In the genomic region with DNA sequence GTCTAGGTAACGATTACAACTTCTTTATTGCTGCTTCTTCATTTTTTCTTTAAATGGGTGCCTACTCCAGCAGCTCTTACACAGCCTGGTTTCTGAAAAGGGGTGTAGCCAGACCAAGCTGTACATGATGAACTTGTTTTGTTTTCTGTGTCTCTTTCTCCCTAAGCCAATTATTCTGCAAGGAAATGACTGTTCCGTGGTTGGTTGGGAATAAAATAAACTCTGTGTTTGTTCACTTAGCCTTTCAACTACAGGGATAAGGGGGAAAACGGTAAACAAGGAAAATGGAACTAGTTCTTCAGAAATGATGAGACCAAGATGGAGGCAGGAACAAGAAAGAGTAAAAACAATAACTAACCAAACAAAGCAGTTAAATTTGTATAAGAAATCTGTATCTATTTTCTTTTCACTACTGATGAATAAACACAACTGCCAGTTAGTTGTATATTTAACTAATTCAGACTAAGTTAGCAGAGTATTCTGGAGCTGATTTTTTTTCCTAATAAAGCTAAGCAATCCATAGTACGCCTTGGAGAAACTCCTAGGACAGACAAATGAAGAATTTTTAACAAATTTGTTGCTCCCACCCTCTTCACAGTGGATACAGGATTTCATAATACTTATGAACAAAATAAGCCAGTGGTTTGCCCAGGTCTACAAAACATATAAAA, we compare ENCODE assay signal across 10 cellular contexts. TPM values are rescaled to one million over a fixed set of nuclear protein-coding genes. Genes with fewer than 3 reads are reported as not detected.
A peak's percentile ranks its signal among the peaks of the same experiment; 100 is the strongest.
DNase-seq lines count a peak whose midpoint lies in the region; ATAC-seq, FAIRE-seq and TF ChIP-seq lines count a peak whose summit lies in the region.
"Had no signal": no experiment of that assay in that cellular context is flagged by ENCODE, and none has a peak within 500 bp of the region (broad histone marks: within the 10 kb centered on the region; RNA-seq: fewer than 3 reads in every experiment).

A gene with protein sequence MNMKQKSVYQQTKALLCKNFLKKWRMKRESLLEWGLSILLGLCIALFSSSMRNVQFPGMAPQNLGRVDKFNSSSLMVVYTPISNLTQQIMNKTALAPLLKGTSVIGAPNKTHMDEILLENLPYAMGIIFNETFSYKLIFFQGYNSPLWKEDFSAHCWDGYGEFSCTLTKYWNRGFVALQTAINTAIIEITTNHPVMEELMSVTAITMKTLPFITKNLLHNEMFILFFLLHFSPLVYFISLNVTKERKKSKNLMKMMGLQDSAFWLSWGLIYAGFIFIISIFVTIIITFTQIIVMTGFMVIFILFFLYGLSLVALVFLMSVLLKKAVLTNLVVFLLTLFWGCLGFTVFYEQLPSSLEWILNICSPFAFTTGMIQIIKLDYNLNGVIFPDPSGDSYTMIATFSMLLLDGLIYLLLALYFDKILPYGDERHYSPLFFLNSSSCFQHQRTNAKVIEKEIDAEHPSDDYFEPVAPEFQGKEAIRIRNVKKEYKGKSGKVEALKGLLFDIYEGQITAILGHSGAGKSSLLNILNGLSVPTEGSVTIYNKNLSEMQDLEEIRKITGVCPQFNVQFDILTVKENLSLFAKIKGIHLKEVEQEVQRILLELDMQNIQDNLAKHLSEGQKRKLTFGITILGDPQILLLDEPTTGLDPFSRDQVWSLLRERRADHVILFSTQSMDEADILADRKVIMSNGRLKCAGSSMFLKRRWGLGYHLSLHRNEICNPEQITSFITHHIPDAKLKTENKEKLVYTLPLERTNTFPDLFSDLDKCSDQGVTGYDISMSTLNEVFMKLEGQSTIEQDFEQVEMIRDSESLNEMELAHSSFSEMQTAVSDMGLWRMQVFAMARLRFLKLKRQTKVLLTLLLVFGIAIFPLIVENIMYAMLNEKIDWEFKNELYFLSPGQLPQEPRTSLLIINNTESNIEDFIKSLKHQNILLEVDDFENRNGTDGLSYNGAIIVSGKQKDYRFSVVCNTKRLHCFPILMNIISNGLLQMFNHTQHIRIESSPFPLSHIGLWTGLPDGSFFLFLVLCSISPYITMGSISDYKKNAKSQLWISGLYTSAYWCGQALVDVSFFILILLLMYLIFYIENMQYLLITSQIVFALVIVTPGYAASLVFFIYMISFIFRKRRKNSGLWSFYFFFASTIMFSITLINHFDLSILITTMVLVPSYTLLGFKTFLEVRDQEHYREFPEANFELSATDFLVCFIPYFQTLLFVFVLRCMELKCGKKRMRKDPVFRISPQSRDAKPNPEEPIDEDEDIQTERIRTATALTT (N-terminal part only) (minus strand): TSS at position 94 of the 671 bp plus-strand sequence. CDS start 1,192 bp downstream, outside the sequence.

- H3K4me3 ChIP-seq in heart left ventricle (peak within 1 kb of the TSS in 11 of 12 donors; percentile 1 to 62 (median 39)), rectal smooth muscle tissue (ENCODE audit: low read length) (peak within 1 kb of the TSS; percentile 29)

- no peak within 1 kb of the TSS for H3K4me3 Mint-ChIP-seq in natural killer cell treated with Interleukin-12 subunit alpha and Interleukin-12 subunit beta and Interleukin-15 and Interleukin-18, amount 100 ng/mL, for 72 hours
- no peak within 1 kb of the TSS for H3K4me3 Mint-ChIP-seq in activated T-cell treated with anti-CD3 and anti-CD28 coated beads, Interleukin-2, amount 50 U/mL, for 4 hours
- H3K4me3 Mint-ChIP-seq: CD8-positive, alpha-beta T cell had no signal

- H3K9me3 Mint-ChIP-seq in natural killer cell treated with Interleukin-12 subunit alpha and Interleukin-12 subunit beta and Interleukin-15 and Interleukin-18, amount 100 ng/mL, for 72 hours: no peaks in the 10 kb centered on the region
- H3K9me3 Mint-ChIP-seq in activated T-cell treated with anti-CD3 and anti-CD28 coated beads, Interleukin-2, amount 50 U/mL, for 4 hours: no peaks in the 10 kb centered on the region
- H3K9me3 Mint-ChIP-seq: CD8-positive, alpha-beta T cell had no signal

- intact Hi-C loops in heart left ventricle (cut with DNase I): no loop called here

- H3K36me3 ChIP-seq in heart left ventricle (peaks cover 0 to 14% (median 0%) of the 10 kb centered on the region in 9 donors), rectal smooth muscle tissue (ENCODE audit: control insufficient read depth, insufficient read depth, low read length) (no peaks in the 10 kb centered on the region)

- TF ChIP-seq POLR2A in heart left ventricle (IDR thresholded peaks at IDR 0.05): peak in 1 of 2 donors; percentile 38

- H3K27me3 Mint-ChIP-seq in natural killer cell treated with Interleukin-12 subunit alpha and Interleukin-12 subunit beta and Interleukin-15 and Interleukin-18, amount 100 ng/mL, for 72 hours: peaks cover 4 to 14% of the 10 kb centered on the region in 2 donors
- H3K27me3 Mint-ChIP-seq in activated T-cell treated with anti-CD3 and anti-CD28 coated beads, Interleukin-2, amount 50 U/mL, for 4 hours (ENCODE audit: low read depth): peaks cover 6% of the 10 kb centered on the region

- DNase-seq in AG20443 (ENCODE audit: low spot score) (peak; percentile 37), heart left ventricle (no peak), frontal cortex (ENCODE audit: low spot score in 2 of 2) (no peak)
- no peak for DNase-seq in natural killer cell treated with Interleukin-12 subunit alpha and Interleukin-12 subunit beta and Interleukin-15 and Interleukin-18, amount 100 ng/mL, for 72 hours (ENCODE audit: low spot score)
- no peak for DNase-seq in activated T-cell treated with anti-CD3 and anti-CD28 coated beads, Interleukin-2, amount 50 U/mL, for 4 hours
- no peak for DNase-seq in activated CD8-positive, alpha-beta memory T cell treated with anti-CD3 and anti-CD28 coated beads, Interleukin-2, amount 50 U/mL, for 48 hours
- DNase-seq: activated T-cell treated with anti-CD3 and anti-CD28 coated beads, Interleukin-2, amount 50 U/mL, for 1 hour; CD8-positive, alpha-beta T cell had no signal

- H3K4me1 ChIP-seq in heart left ventricle: peaks cover 0 to 20% (median 0%) of the 10 kb centered on the region in 12 donors
- no peaks in the 10 kb centered on the region for H3K4me1 ChIP-seq in rectal smooth muscle tissue (ENCODE audit: control insufficient read depth, insufficient read depth, low read length)

- H3K27me3 ChIP-seq in heart left ventricle (no peaks in the 10 kb centered on the region), rectal smooth muscle tissue (ENCODE audit: control insufficient read depth, insufficient read depth, low read length) (no peaks in the 10 kb centered on the region)

- no peak for TF ChIP-seq CTCF in heart left ventricle (IDR thresholded peaks at IDR 0.05)

- peaks cover 0 to 12% (median 0%) of the 10 kb centered on the region in 12 donors for H3K9me3 ChIP-seq in heart left ventricle

- H3K9ac ChIP-seq in rectal smooth muscle tissue (ENCODE audit: low read length): no peak within 1 kb of the TSS

- peak within 1 kb of the TSS; percentile 67 for H3K27ac ChIP-seq in angular gyrus (ENCODE audit: low read depth, low read length)
- H3K27ac ChIP-seq in heart left ventricle: peak within 1 kb of the TSS; percentile 41 to 84 (median 63)
- peak within 1 kb of the TSS; percentile 40 for H3K27ac ChIP-seq in rectal smooth muscle tissue (ENCODE audit: low read depth, low read length)

- H3K27ac Mint-ChIP-seq in natural killer cell treated with Interleukin-12 subunit alpha and Interleukin-12 subunit beta and Interleukin-15 and Interleukin-18, amount 100 ng/mL, for 72 hours: no peak within 1 kb of the TSS
- H3K27ac Mint-ChIP-seq: CD8-positive, alpha-beta T cell had no signal

- no peaks in the 10 kb centered on the region for H3K36me3 Mint-ChIP-seq in natural killer cell treated with Interleukin-12 subunit alpha and Interleukin-12 subunit beta and Interleukin-15 and Interleukin-18, amount 100 ng/mL, for 72 hours
- no peaks in the 10 kb centered on the region for H3K36me3 Mint-ChIP-seq in activated T-cell treated with anti-CD3 and anti-CD28 coated beads, Interleukin-2, amount 50 U/mL, for 4 hours (ENCODE audit: insufficient read depth)
- H3K36me3 Mint-ChIP-seq: CD8-positive, alpha-beta T cell had no signal

- FAIRE-seq in frontal cortex (lab: Jason Lieb, UNC): no peak

- H3K4me1 Mint-ChIP-seq in natural killer cell treated with Interleukin-12 subunit alpha and Interleukin-12 subunit beta and Interleukin-15 and Interleukin-18, amount 100 ng/mL, for 72 hours (ENCODE audit: low read depth in 2 of 2): no peaks in the 10 kb centered on the region
- no peaks in the 10 kb centered on the region for H3K4me1 Mint-ChIP-seq in activated T-cell treated with anti-CD3 and anti-CD28 coated beads, Interleukin-2, amount 50 U/mL, for 4 hours (ENCODE audit: low read depth)

- peak; percentile 83 to 94 (median 88) for ATAC-seq in heart left ventricle
- ATAC-seq in natural killer cell treated with Interleukin-12 subunit alpha and Interleukin-12 subunit beta and Interleukin-15 and Interleukin-18, amount 100 ng/mL, for 72 hours: no peak
- no peak for ATAC-seq in activated T-cell treated with anti-CD3 and anti-CD28 coated beads, Interleukin-2, amount 50 U/mL, for 4 hours
- ATAC-seq: CD8-positive, alpha-beta T cell had no signal

- 35 to 54% (median 41%) methylated on average over 4 of the region's 4 CpGs for WGBS in heart left ventricle, 4 donors

RNA-seq across cellular contexts. Expression of the gene that starts here (rescaled TPM):
- 10 to 100 TPM in 7 of 9 donors, 1 to 10 TPM in 2; 6.3 to 30.1 (median 20.3) TPM for total RNA-seq in heart left ventricle
- 10 to 100 TPM in 1 of 2 donors, 1 to 10 TPM in 1; 5.7 to 18.0 TPM for polyA plus RNA-seq in heart left ventricle
- total RNA-seq in natural killer cell treated with Interleukin-12 subunit alpha and Interleukin-12 subunit beta and Interleukin-15 and Interleukin-18, amount 100 ng/mL, for 72 hours: 1 to 10 TPM; 1.1 to 1.3 TPM
- total RNA-seq in frontal cortex: 3.7 TPM
- under 1 TPM; 0.08 to 0.24 (median 0.22) TPM for total RNA-seq in activated T-cell treated with anti-CD3 and anti-CD28 coated beads, Interleukin-2, amount 50 U/mL, for 4 hours

Comparison
In these comparisons a context has a peak if more than half of its experiments do, and no peak if none do; other contexts are left out.
1. ATAC-seq: peak in heart left ventricle (4 of 4); none in natural killer cell treated with Interleukin-12 subunit alpha and Interleukin-12 subunit beta and Interleukin-15 and Interleukin-18, amount 100 ng/mL, for 72 hours (0 of 2) and activated T-cell treated with anti-CD3 and anti-CD28 coated beads, Interleukin-2, amount 50 U/mL, for 4 hours (0 of 2).
2. Peak in every context shown above with its lines, with median percentiles within 50 percentile points of each other: H3K27ac ChIP-seq.